ENCODE assay signal across 24 cellular contexts in the genomic region with DNA sequence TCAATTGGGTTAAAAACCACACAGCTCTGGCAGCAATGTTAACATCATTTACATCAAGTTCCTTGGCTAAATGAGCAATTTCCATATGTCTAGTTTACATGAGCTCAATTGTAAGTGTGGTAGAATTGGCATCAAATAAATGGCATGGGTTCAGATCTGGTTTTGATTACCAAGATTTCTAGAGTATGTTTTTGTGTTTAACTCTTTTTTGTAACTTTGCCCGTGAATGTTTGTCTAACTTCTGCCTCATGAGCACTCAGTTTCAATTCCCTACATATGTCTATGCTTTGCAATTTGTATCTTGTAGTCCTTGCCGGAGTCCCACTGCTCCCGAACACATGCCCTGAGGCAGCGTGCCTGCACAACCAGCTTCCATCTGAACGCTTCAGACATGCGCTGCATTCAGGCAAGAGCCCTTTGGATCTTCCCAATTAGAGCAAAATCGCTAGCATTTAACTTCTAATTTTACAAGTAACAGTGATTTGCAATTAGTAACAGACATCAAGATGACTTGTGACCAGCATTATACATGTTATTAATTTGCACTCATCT.
"Had no signal": no experiment of that assay in that cellular context is flagged by ENCODE, and none has a peak within 500 bp of the region (broad histone marks: within the 10 kb centered on the region; RNA-seq: fewer than 3 reads in every experiment).

No MANE protein-coding gene starts in this region.

- H3K4me1 ChIP-seq: left lung, stomach, suprapubic skin, transverse colon, vagina had no signal

- H3K27ac ChIP-seq: brain microvascular endothelial cell, left lung, stomach, suprapubic skin, transverse colon, vagina, VCaP had no signal

- H3K27me3 ChIP-seq: brain microvascular endothelial cell, left lung, stomach, suprapubic skin, transverse colon, vagina had no signal

- H3K36me3 ChIP-seq: brain microvascular endothelial cell, left lung, stomach, suprapubic skin, transverse colon, vagina had no signal

- H3K9me3 ChIP-seq: left lung, stomach, suprapubic skin, transverse colon, vagina had no signal

- DNase-seq: activated CD4-positive, alpha-beta T cell treated with anti-CD3 and anti-CD28 coated beads, Interleukin-2, amount 10 ng/mL, durations not matched to agents 7 days and 5 days; activated CD8-positive, alpha-beta memory T cell treated with anti-CD3 and anti-CD28 coated beads, Interleukin-2, amount 10 ng/mL, durations not matched to agents 7 days and 5 days; activated CD8-positive, alpha-beta T cell treated with anti-CD3 and anti-CD28 coated beads for 36 hours; activated gamma-delta T cell; activated naive CD4-positive, alpha-beta T cell treated with anti-CD3 and anti-CD28 coated beads, Interleukin-2, amount 50 U/mL, for 16 hours; activated T-cell treated with anti-CD3 and anti-CD28 coated beads for 4 hours; aorta; brain microvascular endothelial cell; caudate nucleus; effector memory CD4-positive, alpha-beta T cell; immature natural killer cell; kidney glomerular epithelial cell; left lung; naive B cell; occipital lobe; posterior cingulate gyrus; small intestine; stimulated activated CD4-positive, alpha-beta T cell treated with anti-CD3 and anti-CD28 coated beads, Interleukin-2, amount 100 ng/mL, for 24 hours; stomach; transverse colon had no signal

- H3K4me3 ChIP-seq: left lung, lung, stomach, suprapubic skin, transverse colon, vagina had no signal
